Comparison of ENCODE assay signal across 27 cellular contexts in the genomic region with DNA sequence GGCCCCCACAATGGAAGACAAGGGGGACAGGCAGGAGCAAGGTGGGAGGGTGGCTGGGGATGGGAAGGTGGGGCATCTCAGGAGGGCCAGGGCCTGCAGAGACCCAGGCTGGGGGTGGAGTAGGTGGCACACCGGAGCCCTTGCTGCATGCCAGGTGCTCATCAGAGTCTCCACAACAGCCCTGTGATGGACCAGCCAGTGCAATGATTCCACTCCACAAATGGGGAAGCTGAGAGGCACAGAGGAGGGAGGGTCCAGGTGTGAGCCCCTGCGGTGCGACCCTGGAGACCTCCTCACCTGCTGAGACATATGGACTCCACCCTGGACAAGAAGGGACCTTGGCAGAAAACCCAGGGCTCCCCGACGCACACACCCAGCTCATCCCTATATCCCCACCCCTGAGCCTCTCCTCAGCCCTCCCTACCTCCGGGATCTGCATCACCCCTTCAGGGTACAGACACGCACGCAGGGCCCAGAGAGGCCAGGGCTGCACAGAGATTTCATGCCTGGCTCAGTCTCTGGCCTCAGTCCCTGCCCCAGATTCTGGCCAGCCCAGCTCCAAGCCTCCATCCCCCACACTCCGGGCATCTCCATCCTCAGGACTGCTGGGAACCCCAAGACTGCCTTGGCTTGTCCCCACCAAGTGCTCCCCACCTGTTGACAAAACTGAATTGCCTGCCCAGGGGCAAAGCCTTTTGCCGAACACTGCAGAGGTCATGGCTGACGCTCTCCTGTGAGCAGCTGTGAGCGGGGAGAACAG. TPM values are rescaled to one million over a fixed set of nuclear protein-coding genes. Genes with fewer than 3 reads are reported as not detected.
DNase-seq lines count a peak whose midpoint lies in the region; ATAC-seq and TF ChIP-seq lines count a peak whose summit lies in the region.
"Had no signal": no experiment of that assay in that cellular context is flagged by ENCODE, and none has a peak within 500 bp of the region (broad histone marks: within the 10 kb centered on the region; RNA-seq: fewer than 3 reads in every experiment).

No MANE protein-coding gene starts in this region.

- H3K9me3 ChIP-seq in endodermal cell (ENCODE audit: control insufficient read depth, low read length) (no peaks in the 10 kb centered on the region), sigmoid colon (no peaks in the 10 kb centered on the region), Karpas-422 (ENCODE audit: low read length) (no peaks in the 10 kb centered on the region)
- H3K9me3 ChIP-seq: gastrocnemius medialis, testis had no signal

- no peak for TF ChIP-seq POLR2A in sigmoid colon (IDR thresholded peaks at IDR 0.05)

- WGBS in endodermal cell (ENCODE audit: insufficient coverage in 1 of 2, insufficient read length in 1 of 2), 2 experiments = 87 to 88% methylated on average over 3 to 12 of the region's 12 CpGs
- 75 to 85% methylated on average over 12 of the region's 12 CpGs for WGBS in sigmoid colon, 2 donors

- TF ChIP-seq EP300 in sigmoid colon (IDR thresholded peaks at IDR 0.05) = no peak

- peaks cover 3% of the 10 kb centered on the region for H3K9me3 Mint-ChIP-seq in endodermal cell
- no peaks in the 10 kb centered on the region for H3K9me3 Mint-ChIP-seq in activated CD8-positive, alpha-beta T cell treated with anti-CD3 and anti-CD28 coated beads, Interleukin-2, amount 10 ng/mL, durations not matched to agents 7 days and 5 days (ENCODE audit: insufficient read depth)
- H3K9me3 Mint-ChIP-seq: stimulated activated naive CD8-positive, alpha-beta T cell treated with anti-CD3 and anti-CD28 coated beads, Interleukin-15, Interleukin-2, amounts not matched to agents 100 ng/mL and 50 ng/mL, for 24 hours had no signal

- no peak overlapping the region for H3K27ac Mint-ChIP-seq in endodermal cell
- no peak overlapping the region for H3K27ac Mint-ChIP-seq in activated CD8-positive, alpha-beta T cell treated with anti-CD3 and anti-CD28 coated beads, Interleukin-2, amount 10 ng/mL, durations not matched to agents 7 days and 5 days
- H3K27ac Mint-ChIP-seq: nephron progenitor cell; stimulated activated naive CD8-positive, alpha-beta T cell treated with anti-CD3 and anti-CD28 coated beads, Interleukin-15, Interleukin-2, amounts not matched to agents 100 ng/mL and 50 ng/mL, for 24 hours had no signal

- intact Hi-C loops in sigmoid colon (cut with DNase I) = loop anchor here (5.0 to 10.0 kb wide), 2 partner anchors 96 to 568 kb away; a partner anchor contains a TSS

- CTCF ChIA-PET in activated CD8-positive, alpha-beta T cell treated with anti-CD3 and anti-CD28 coated beads, Interleukin-2, amount 10 ng/mL, durations not matched to agents 7 days and 5 days (lab: Charles Lee) = interaction anchor here (1.9 to 2.0 kb wide), 2 partner anchors 98 to 382 kb away, joined by 9 to 11 read pairs; no protein-coding TSS in a partner anchor

- no peak for ATAC-seq in GM19397 (IDR thresholded peaks at IDR 0.05; ENCODE audit: unreplicated experiment)
- ATAC-seq in activated CD8-positive, alpha-beta T cell treated with anti-CD3 and anti-CD28 coated beads, Interleukin-2, amount 10 ng/mL, durations not matched to agents 7 days and 5 days = no peak
- ATAC-seq: gastrocnemius medialis, HepG2, Panc1 had no signal

- H3K79me2 ChIP-seq in Karpas-422 (ENCODE audit: low read length) = no peaks in the 10 kb centered on the region
- H3K79me2 ChIP-seq: hepatocyte, parathyroid adenoma had no signal

- H3K4me3 Mint-ChIP-seq in endodermal cell = no peak overlapping the region
- H3K4me3 Mint-ChIP-seq in activated CD8-positive, alpha-beta T cell treated with anti-CD3 and anti-CD28 coated beads, Interleukin-2, amount 10 ng/mL, durations not matched to agents 7 days and 5 days = no peak overlapping the region
- H3K4me3 Mint-ChIP-seq: nephron progenitor cell; stimulated activated naive CD8-positive, alpha-beta T cell treated with anti-CD3 and anti-CD28 coated beads, Interleukin-15, Interleukin-2, amounts not matched to agents 100 ng/mL and 50 ng/mL, for 24 hours had no signal

- H3K4me1 ChIP-seq in endodermal cell (ENCODE audit: control insufficient read depth, insufficient read depth, low read length) (no peaks in the 10 kb centered on the region), sigmoid colon (peaks cover 0 to 11% (median 7%) of the 10 kb centered on the region in 4 donors), Karpas-422 (ENCODE audit: low read length) (peaks cover 5% of the 10 kb centered on the region)
- H3K4me1 ChIP-seq: parathyroid adenoma, testis had no signal

- no peaks in the 10 kb centered on the region for H3K36me3 Mint-ChIP-seq in endodermal cell (ENCODE audit: low read depth)
- H3K36me3 Mint-ChIP-seq in activated CD8-positive, alpha-beta T cell treated with anti-CD3 and anti-CD28 coated beads, Interleukin-2, amount 10 ng/mL, durations not matched to agents 7 days and 5 days (ENCODE audit: low read depth) = no peaks in the 10 kb centered on the region

- H3K4me2 ChIP-seq in Karpas-422 (ENCODE audit: low read depth, low read length, poor library complexity, severe bottlenecking) = no peak overlapping the region
- H3K4me2 ChIP-seq: hepatocyte, smooth muscle cell had no signal

- H2AFZ ChIP-seq in Karpas-422 (ENCODE audit: low read length) = no peak overlapping the region
- H2AFZ ChIP-seq: hepatocyte, parathyroid adenoma had no signal

- peaks cover 15% of the 10 kb centered on the region for H3K4me1 Mint-ChIP-seq in endodermal cell
- H3K4me1 Mint-ChIP-seq in activated CD8-positive, alpha-beta T cell treated with anti-CD3 and anti-CD28 coated beads, Interleukin-2, amount 10 ng/mL, durations not matched to agents 7 days and 5 days (ENCODE audit: low read depth) = peaks cover 5% of the 10 kb centered on the region

- H3K4me3 ChIP-seq in H7 (ENCODE audit: insufficient read depth, low read depth, low read length) = no peak overlapping the region
- no peak overlapping the region for H3K4me3 ChIP-seq in endodermal cell (ENCODE audit: low read length)
- H3K4me3 ChIP-seq in sigmoid colon = no peak overlapping the region
- H3K4me3 ChIP-seq in Karpas-422 (ENCODE audit: low read length) = no peak overlapping the region
- H3K4me3 ChIP-seq: gastrocnemius medialis, hepatocyte, smooth muscle cell, testis had no signal

- DNase-seq in activated effector memory CD4-positive, alpha-beta T cell treated with anti-CD3 and anti-CD28 coated beads, Interleukin-2, amount 50 U/mL, for 16 hours = peak; percentile 50
- no peak for DNase-seq in activated effector memory CD4-positive, alpha-beta T cell treated with Interleukin-2 at 50 U/mL for 16 hours
- DNase-seq in H7 (peak; percentile 42), endodermal cell (peak; percentile 40), sigmoid colon (peak; percentile 46), Karpas-422 (no peak)
- DNase-seq in activated CD8-positive, alpha-beta T cell treated with anti-CD3 and anti-CD28 coated beads, Interleukin-2, amount 10 ng/mL, durations not matched to agents 7 days and 5 days = no peak
- DNase-seq: activated CD4-positive, alpha-beta T cell treated with anti-CD3 and anti-CD28 coated beads, Interleukin-2, amount 50 U/mL, for 1 hour; amygdala; gastrocnemius medialis; mammary epithelial cell; NCI-H1436; NCI-H345; nephron progenitor cell; SHP77 treated with DMSO at 0.1 percent for 48 hours; stimulated activated CD4-positive, alpha-beta T cell treated with anti-CD3 and anti-CD28 coated beads, Interleukin-1b, Interleukin-23, amount 100 ng/mL, for 48 hours; testis had no signal

- H3K27ac ChIP-seq in endodermal cell (ENCODE audit: low read depth, low read length) (no peak overlapping the region), sigmoid colon (no peak overlapping the region), Karpas-422 (ENCODE audit: low read length) (no peak overlapping the region)
- H3K27ac ChIP-seq: gastrocnemius medialis, hepatocyte, parathyroid adenoma, testis had no signal

- POLR2A ChIA-PET in activated CD8-positive, alpha-beta T cell treated with anti-CD3 and anti-CD28 coated beads, Interleukin-2, amount 10 ng/mL, durations not matched to agents 7 days and 5 days (lab: Charles Lee) = no interaction called here

- TF ChIP-seq CTCF in endodermal cell (conservative IDR thresholded peaks at IDR 0.05) = no peak
- no peak for TF ChIP-seq CTCF in sigmoid colon (IDR thresholded peaks at IDR 0.05)

- H3K9ac ChIP-seq in endodermal cell (ENCODE audit: extremely low read depth, low read length, poor library complexity, severe bottlenecking) (no peak overlapping the region), Karpas-422 (ENCODE audit: low read length) (no peak overlapping the region)
- H3K9ac ChIP-seq: parathyroid adenoma had no signal

- H3K36me3 ChIP-seq in H7 (replicated peaks; ENCODE audit: control insufficient read depth, insufficient read depth, low read length) (no peaks in the 10 kb centered on the region), endodermal cell (ENCODE audit: control insufficient read depth, insufficient read depth, low read length) (no peaks in the 10 kb centered on the region), sigmoid colon (no peaks in the 10 kb centered on the region), Karpas-422 (ENCODE audit: insufficient read depth, low read length) (no peaks in the 10 kb centered on the region)
- H3K36me3 ChIP-seq: gastrocnemius medialis had no signal

- H4K20me1 ChIP-seq in Karpas-422 (ENCODE audit: insufficient read depth, low read depth, low read length) = no peaks in the 10 kb centered on the region

- H3K27me3 Mint-ChIP-seq in endodermal cell (ENCODE audit: insufficient read depth) = peaks cover 88% of the 10 kb centered on the region
- H3K27me3 Mint-ChIP-seq in activated CD8-positive, alpha-beta T cell treated with anti-CD3 and anti-CD28 coated beads, Interleukin-2, amount 10 ng/mL, durations not matched to agents 7 days and 5 days (ENCODE audit: low read depth) = peaks cover 51% of the 10 kb centered on the region

- H3K27me3 ChIP-seq in H7 (ENCODE audit: control insufficient read depth, insufficient read depth, low read length) = peaks cover 22% of the 10 kb centered on the region
- peaks cover 62% of the 10 kb centered on the region for H3K27me3 ChIP-seq in endodermal cell (ENCODE audit: control insufficient read depth, insufficient read depth, low read length, poor library complexity, severe bottlenecking)
- H3K27me3 ChIP-seq in sigmoid colon = peaks cover 14 to 74% (median 53%) of the 10 kb centered on the region in 3 donors
- no peaks in the 10 kb centered on the region for H3K27me3 ChIP-seq in Karpas-422 (ENCODE audit: low read length)
- H3K27me3 ChIP-seq: testis had no signal

- no peaks in the 10 kb centered on the region for H3K9me2 ChIP-seq in Karpas-422 (replicated peaks; ENCODE audit: insufficient read depth, low read length)

RNA-seq across cellular contexts. Expression of a gene that starts 7.1 kb away (rescaled TPM):
- 23.9 and 35.3 TPM in 2 replicates for total RNA-seq in H7 (2014; rRNA removed; shearing (Covaris generic))
- 1 to 10 TPM; 3.1 to 9.1 TPM for total RNA-seq in endodermal cell
- polyA plus RNA-seq in endodermal cell (2013, experiment 1 of 2) = 1.4 TPM
- 0.99 TPM for polyA plus RNA-seq in endodermal cell (2013, experiment 2 of 2)
- under 1 TPM in 1 of 4 donors, not detected in 3; 0.14 TPM for total RNA-seq in sigmoid colon
- under 1 TPM in 1 of 3 donors, not detected in 2; 0.07 TPM for polyA plus RNA-seq in sigmoid colon
- not detected in 2 replicates for total RNA-seq in Karpas-422 (2014; rRNA removed; shearing (Covaris generic); ENCODE audit: low replicate concordance)
- not detected for total RNA-seq in activated CD8-positive, alpha-beta T cell treated with anti-CD3 and anti-CD28 coated beads, Interleukin-2, amount 10 ng/mL, durations not matched to agents 7 days and 5 days
- total RNA-seq: endothelial cell of umbilical vein, HepG2, mucosa of gallbladder, smooth muscle cell had no signal
- polyA plus RNA-seq: fibroblast of lung, hepatocyte, HepG2, mammary epithelial cell had no signal

Comparison
In these comparisons a context has a peak if more than half of its experiments do, and no peak if none do; other contexts are left out.
1. DNase-seq: peak in activated effector memory CD4-positive, alpha-beta T cell treated with anti-CD3 and anti-CD28 coated beads, Interleukin-2, amount 50 U/mL, for 16 hours (single experiment), H7 (single experiment), endodermal cell (single experiment) and sigmoid colon (single experiment); none in activated effector memory CD4-positive, alpha-beta T cell treated with Interleukin-2 at 50 U/mL for 16 hours (single experiment), Karpas-422 (single experiment) and activated CD8-positive, alpha-beta T cell treated with anti-CD3 and anti-CD28 coated beads, Interleukin-2, amount 10 ng/mL, durations not matched to agents 7 days and 5 days (single experiment).